ENCODE assay signal across 28 cellular contexts in genomic region chr6:89784838-89785237, GRCh38. TPM values are rescaled to one million over a fixed set of nuclear protein-coding genes. Genes with fewer than 3 reads are reported as not detected.
DNase-seq lines count a peak whose midpoint lies in the region; ATAC-seq, FAIRE-seq and TF ChIP-seq lines count a peak whose summit lies in the region.
"Had no signal": no experiment of that assay in that cellular context is flagged by ENCODE, and none has a peak within 500 bp of the region (broad histone marks: within the 10 kb centered on the region; RNA-seq: fewer than 3 reads in every experiment).

No MANE protein-coding gene starts in this region.

- H3K4me1 ChIP-seq in liver (ENCODE audit: control insufficient read depth in 4 of 4, insufficient read depth in 4 of 4, low read length in 3 of 4) (peaks cover 6 to 49% (median 25%) of the 10 kb centered on the region in 4 donors), HepG2 (ENCODE audit: insufficient read depth, low read length) (peaks cover 30% of the 10 kb centered on the region), GM23338 (ENCODE audit: insufficient read depth) (no peaks in the 10 kb centered on the region), right lobe of liver (peaks cover 0 to 60% (median 11%) of the 10 kb centered on the region in 4 donors), uterus (no peaks in the 10 kb centered on the region)
- H3K4me1 ChIP-seq: A549, BE2C, BLaER1 had no signal

- H3K9me3 Mint-ChIP-seq in GM23338 (peaks cover 4% of the 10 kb centered on the region; the same call in 1 of the 3 replicates), endothelial cell (ENCODE audit: unreplicated experiment) (no peaks in the 10 kb centered on the region)

- no peaks in the 10 kb centered on the region for H3K4me1 Mint-ChIP-seq in GM23338
- no peaks in the 10 kb centered on the region for H3K4me1 Mint-ChIP-seq in endothelial cell (ENCODE audit: unreplicated experiment)
- H3K4me1 Mint-ChIP-seq: CD14-positive monocyte; CD4-positive, alpha-beta memory T cell had no signal

- DNase-seq in HepG2 (ENCODE audit: low spot score) = no peak
- no peak for DNase-seq in GM23338 (ENCODE audit: low spot score)
- no peak for DNase-seq in endothelial cell (ENCODE audit: low spot score)
- DNase-seq in right lobe of liver = no peak
- no peak for DNase-seq in uterus
- no peak for DNase-seq in iPS-NIHi7 (ENCODE audit: extremely low spot score)
- DNase-seq: BE2C; C1 segment of cervical spinal cord; CD4-positive, alpha-beta memory T cell; CD4-positive, CD25-positive, alpha-beta regulatory T cell; CD8-positive, alpha-beta memory T cell; COR-L47; DMS 273 treated with DMSO at 0.1 percent for 48 hours; DMS153; DMS53; DMS79; DND-41; EL; GDM1 had no signal

- 44% methylated on average over 6 of the region's 6 CpGs for WGBS in liver
- 95% methylated on average over 6 of the region's 6 CpGs for WGBS in HepG2 (ENCODE audit: low lambda C conversion rate)
- 41% methylated on average over 6 of the region's 6 CpGs for WGBS in right lobe of liver (ENCODE audit: insufficient coverage, low coverage, low lambda C conversion rate, missing lambda C conversion rate)

- H3K9me3 ChIP-seq in liver (ENCODE audit: control insufficient read depth in 4 of 4, low read length in 3 of 4) = no peaks in the 10 kb centered on the region
- peaks cover 5% of the 10 kb centered on the region; the same call in 1 of the 2 replicates for H3K9me3 ChIP-seq in HepG2 (ENCODE audit: low read length)
- no peaks in the 10 kb centered on the region for H3K9me3 ChIP-seq in right lobe of liver
- H3K9me3 ChIP-seq in uterus = no peaks in the 10 kb centered on the region
- H3K9me3 ChIP-seq: A549, BE2C had no signal

- CTCF ChIA-PET in HepG2 (lab: Yijun Ruan, JAX; ENCODE audit: low intra/inter-chr PET ratio, low total read pairs) = no interaction called here

- FAIRE-seq in HepG2 (lab: Jason Lieb, UNC) = no peak
- FAIRE-seq: A549, GM12878, GM12892, GM18507 had no signal

- no peak for TF ChIP-seq POLR2A in HepG2 (IDR thresholded peaks at IDR 0.05; ENCODE audit: insufficient read depth in 1 of 2, low read depth in 2 of 2, low read length in 2 of 2)
- TF ChIP-seq POLR2A in right lobe of liver (IDR thresholded peaks at IDR 0.05) = no peak
- TF ChIP-seq POLR2A in uterus (IDR thresholded peaks at IDR 0.05) = no peak

- H3K36me3 ChIP-seq in liver (ENCODE audit: control insufficient read depth in 4 of 4, insufficient read depth in 3 of 4, low read depth in 1 of 4, low read length in 3 of 4) = peaks cover 0 to 9% (median 5%) of the 10 kb centered on the region in 4 donors
- H3K36me3 ChIP-seq in HepG2 (replicated peaks in 1 of 2; ENCODE audit: control insufficient read depth in 1 of 2, insufficient read depth in 2 of 2, low read length in 2 of 2) = peaks cover 12 to 60% of the 10 kb centered on the region in 2 experiments
- H3K36me3 ChIP-seq in GM23338 (ENCODE audit: insufficient read depth) = peaks cover 94% of the 10 kb centered on the region
- H3K36me3 ChIP-seq in right lobe of liver = peaks cover 0 to 12% (median 1%) of the 10 kb centered on the region in 4 donors
- H3K36me3 ChIP-seq in uterus = no peaks in the 10 kb centered on the region

- TF ChIP-seq RAD21 in liver (IDR thresholded peaks at IDR 0.05) (no peak), HepG2 (CRISPR knock-in tag; IDR thresholded peaks at IDR 0.05) (no peak)

- no peak overlapping the region for H3K4me3 ChIP-seq in liver (ENCODE audit: low read depth in 1 of 3, low read length in 3 of 3)
- no peak overlapping the region for H3K4me3 ChIP-seq in HepG2 (replicated peaks in 1 of 3; ENCODE audit: insufficient read depth in 1 of 3, low read depth in 2 of 3, low read length in 3 of 3)
- no peak overlapping the region for H3K4me3 ChIP-seq in GM23338
- no peak overlapping the region for H3K4me3 ChIP-seq in right lobe of liver
- no peak overlapping the region for H3K4me3 ChIP-seq in uterus
- H3K4me3 ChIP-seq: A549, BLaER1, GM12878 had no signal

- H3K36me3 Mint-ChIP-seq in GM23338 (ENCODE audit: low read depth) (peaks cover 94% of the 10 kb centered on the region), endothelial cell (ENCODE audit: low read depth, unreplicated experiment) (peaks cover 66% of the 10 kb centered on the region)

- H3K4me3 Mint-ChIP-seq in GM23338 = no peak overlapping the region
- no peak overlapping the region for H3K4me3 Mint-ChIP-seq in endothelial cell (ENCODE audit: unreplicated experiment)
- H3K4me3 Mint-ChIP-seq: CD14-positive monocyte; CD4-positive, alpha-beta memory T cell; CD4-positive, CD25-positive, alpha-beta regulatory T cell; CD8-positive, alpha-beta memory T cell had no signal

- H3K79me2 ChIP-seq in HepG2 (ENCODE audit: insufficient read depth, low read length) (no peaks in the 10 kb centered on the region), GM23338 (replicated peaks; ENCODE audit: insufficient read depth) (peaks cover 30% of the 10 kb centered on the region)

- H2AFZ ChIP-seq in HepG2 (ENCODE audit: low read length) = no peak overlapping the region
- no peak overlapping the region for H2AFZ ChIP-seq in GM23338

- H4K20me1 ChIP-seq in HepG2 (ENCODE audit: insufficient read depth, low read length) (no peaks in the 10 kb centered on the region), GM23338 (replicated peaks; ENCODE audit: insufficient read depth) (peaks cover 17% of the 10 kb centered on the region)
- H4K20me1 ChIP-seq: BLaER1 had no signal

- no peak overlapping the region for H3K4me2 ChIP-seq in HepG2 (ENCODE audit: low read depth, low read length)
- H3K4me2 ChIP-seq in GM23338 = no peak overlapping the region
- H3K4me2 ChIP-seq: A549, BLaER1 had no signal

- TF ChIP-seq EP300 in HepG2 (IDR thresholded peaks at IDR 0.05; ENCODE audit: low read depth in 2 of 2, low read length in 2 of 2) (no peak), HepG2 (CRISPR knock-in tag; IDR thresholded peaks at IDR 0.05; ENCODE audit: borderline replicate concordance) (no peak)

- no peaks in the 10 kb centered on the region for H3K9me2 ChIP-seq in GM23338 (ENCODE audit: insufficient read depth)

- intact Hi-C loops in HepG2 (cut with micrococcal nuclease; ENCODE audit: unreplicated experiment) (no loop called here), right lobe of liver (cut with DNase I) (no loop called here), uterus (cut with DNase I; ENCODE audit: low total_unique reads) (no loop called here)

- ATAC-seq in HepG2 (no peak), GM23338 (no peak), right lobe of liver (peak; percentile 26 to 51 (median 39)), HG03520 (IDR thresholded peaks at IDR 0.05; ENCODE audit: unreplicated experiment) (no peak)
- ATAC-seq: A549, GM12878 had no signal

- in situ Hi-C loops in HepG2 (cut with HindIII; ENCODE audit: extremely low pct_ligation_motif_present, low pct_unique_long_range_greater_than_20kb) = no loop called here

- no TSS peak for BruUV-seq in HepG2 (replicated peaks; lab: Mats Ljungman, UMichigan)

- POLR2A ChIA-PET in HepG2 (lab: Yijun Ruan, JAX) = no interaction called here

- no peaks in the 10 kb centered on the region for H3K27me3 Mint-ChIP-seq in GM23338 (ENCODE audit: insufficient read depth, low read depth, poor library complexity)
- no peaks in the 10 kb centered on the region for H3K27me3 Mint-ChIP-seq in endothelial cell (ENCODE audit: unreplicated experiment)
- H3K27me3 Mint-ChIP-seq: CD4-positive, alpha-beta memory T cell; CD4-positive, CD25-positive, alpha-beta regulatory T cell; CD8-positive, alpha-beta memory T cell had no signal

- no peaks in the 10 kb centered on the region for H3K27me3 ChIP-seq in liver (ENCODE audit: control insufficient read depth in 4 of 4, insufficient read depth in 4 of 4, low read length in 3 of 4)
- no peaks in the 10 kb centered on the region for H3K27me3 ChIP-seq in HepG2 (ENCODE audit: control insufficient read depth in 1 of 2, insufficient read depth in 2 of 2, low read length in 2 of 2)
- no peaks in the 10 kb centered on the region for H3K27me3 ChIP-seq in GM23338 (ENCODE audit: insufficient read depth)
- no peaks in the 10 kb centered on the region for H3K27me3 ChIP-seq in right lobe of liver
- H3K27me3 ChIP-seq in uterus = no peaks in the 10 kb centered on the region
- H3K27me3 ChIP-seq: BE2C, BLaER1 had no signal

- TF ChIP-seq CTCF in liver (IDR thresholded peaks at IDR 0.05; ENCODE audit: low read depth, low read length, missing input control) = no peak
- no peak for TF ChIP-seq CTCF in HepG2 (CRISPR knock-in tag; IDR thresholded peaks at IDR 0.05)
- TF ChIP-seq CTCF in GM23338 (conservative IDR thresholded peaks at IDR 0.05; ENCODE audit: low read depth in 2 of 2) = no peak
- no peak for TF ChIP-seq CTCF in endothelial cell (IDR thresholded peaks at IDR 0.05; ENCODE audit: unreplicated experiment)
- TF ChIP-seq CTCF in right lobe of liver (IDR thresholded peaks at IDR 0.05) = no peak
- no peak for TF ChIP-seq CTCF in uterus (IDR thresholded peaks at IDR 0.05)

- H3F3A ChIP-seq in GM23338 (replicated peaks; ENCODE audit: low read depth) = peaks cover 11% of the 10 kb centered on the region; the same call in 1 of the 2 replicates

- H3K9ac ChIP-seq in liver (ENCODE audit: low read depth in 1 of 2, low read length in 2 of 2) (no peak overlapping the region), HepG2 (ENCODE audit: insufficient read depth, low read depth, low read length) (no peak overlapping the region)
- H3K9ac ChIP-seq: BLaER1 had no signal

- H3K27ac ChIP-seq in liver (ENCODE audit: low read depth in 1 of 2, low read length in 2 of 2) = peak overlapping the region in 1 of 2 donors; percentile 26
- H3K27ac ChIP-seq in HepG2 (ENCODE audit: extremely low read length, insufficient read depth, low read length) = no peak overlapping the region
- H3K27ac ChIP-seq in GM23338 (ENCODE audit: low read depth) = peak overlapping the region; percentile 30; the same call in 1 of the 2 replicates
- peak overlapping the region in 2 of 3 donors; percentile 13 to 14 for H3K27ac ChIP-seq in right lobe of liver
- H3K27ac ChIP-seq in uterus = no peak overlapping the region
- H3K27ac ChIP-seq: 22Rv1, A549, BLaER1 had no signal

- no peak overlapping the region for H3K27ac Mint-ChIP-seq in GM23338
- peak overlapping the region; percentile 12 for H3K27ac Mint-ChIP-seq in endothelial cell (ENCODE audit: unreplicated experiment)
- H3K27ac Mint-ChIP-seq: CD14-positive monocyte; CD8-positive, alpha-beta memory T cell had no signal

RNA-seq across cellular contexts. Expression of gene MDN1, which starts 34.8 kb away (rescaled TPM):
- total RNA-seq in liver = 10 to 100 TPM; 29.6 to 48.9 TPM
- polyA plus RNA-seq in liver = 10 to 100 TPM in 1 of 2 donors, 1 to 10 TPM in 1; 5.4 to 16.0 TPM
- total RNA-seq in HepG2 (2016; rRNA removed; fragmentation: Illumina TruSeq; extraction: Trizol) = 52.9 and 91.7 TPM in 2 replicates
- 7.3 and 11.1 TPM in 2 replicates for total RNA-seq in HepG2 (2016; cell fraction: cytosol; rRNA removed; fragmentation: Illumina TruSeq; extraction: Trizol; ENCODE audit: low read depth)
- total RNA-seq in HepG2 (2016; cell fraction: insoluble cytoplasmic fraction; rRNA removed; fragmentation: Illumina TruSeq; extraction: Trizol) = 52.6 and 76.6 TPM in 2 replicates
- total RNA-seq in HepG2 (2016; cell fraction: membrane; rRNA removed; fragmentation: Illumina TruSeq; extraction: Trizol) = 17.5 and 20.1 TPM in 2 replicates
- 64.2 and 71.4 TPM in 2 replicates for total RNA-seq in HepG2 (2016; cell fraction: nucleus; rRNA removed; fragmentation: Illumina TruSeq; extraction: Trizol)
- 16.8 and 18.8 TPM in 2 replicates for polyA plus RNA-seq in HepG2 (2011; rRNA removed)
- 6.1 and 10.1 TPM in 2 replicates for polyA plus RNA-seq in HepG2 (2011; cell fraction: cytosol; rRNA removed)
- 35.8 and 40.6 TPM in 2 replicates for polyA plus RNA-seq in HepG2 (2011; cell fraction: nucleus; rRNA removed)
- 20.4 and 25.7 TPM in 2 replicates for polyA plus RNA-seq in HepG2 (2012)
- polyA plus RNA-seq in HepG2 (2016; cell fraction: cytosol; fragmentation: Illumina TruSeq; extraction: Trizol; ENCODE audit: low read depth) = 3.0 and 3.2 TPM in 2 replicates
- 40.6 and 44.1 TPM in 2 replicates for polyA plus RNA-seq in HepG2 (2016; cell fraction: insoluble cytoplasmic fraction; fragmentation: Illumina TruSeq; extraction: Trizol; ENCODE audit: low read depth)
- polyA plus RNA-seq in HepG2 (2016; cell fraction: membrane; fragmentation: Illumina TruSeq; extraction: Trizol; ENCODE audit: low read depth) = 6.7 and 7.0 TPM in 2 replicates
- 75.5 and 81.6 TPM in 2 replicates for polyA plus RNA-seq in HepG2 (2016; cell fraction: nucleus; fragmentation: Illumina TruSeq; extraction: Trizol; ENCODE audit: insufficient read depth, low read depth)
- polyA minus RNA-seq in HepG2 (2011; rRNA and poly(A)+ RNA removed; ENCODE audit: low replicate concordance) = 25.6 and 26.9 TPM in 2 replicates
- polyA minus RNA-seq in HepG2 (2011; cell fraction: cytosol; rRNA and poly(A)+ RNA removed) = 20.2 and 22.3 TPM in 2 replicates
- polyA minus RNA-seq in HepG2 (2011; cell fraction: nucleus; rRNA and poly(A)+ RNA removed) = 56.1 and 67.4 TPM in 2 replicates
- total RNA-seq in GM23338 (2014; rRNA removed; shearing (Covaris generic)) = 199 and 217 TPM in 2 replicates
- polyA plus RNA-seq in GM23338 (2016; fragmentation: Nextera tagmentation; extraction: Ambion mirVana) = 165 and 187 TPM in 2 replicates
- 70.0 TPM for total RNA-seq in endothelial cell (ENCODE audit: unreplicated experiment)
- 10 to 100 TPM; 13.8 to 49.6 (median 25.5) TPM for total RNA-seq in right lobe of liver
- 10 to 100 TPM in 3 of 4 donors, 1 to 10 TPM in 1; 7.1 to 46.5 (median 34.5) TPM for total RNA-seq in uterus

RNA-seq across cellular contexts. Expression of gene CASP8AP2, which starts 44.8 kb away (rescaled TPM):
- total RNA-seq in liver = 10 to 100 TPM in 1 of 2 donors, 1 to 10 TPM in 1; 7.3 to 12.2 TPM
- 1 to 10 TPM; 1.9 to 7.0 TPM for polyA plus RNA-seq in liver
- 13.5 and 26.0 TPM in 2 replicates for total RNA-seq in HepG2 (2016; rRNA removed; fragmentation: Illumina TruSeq; extraction: Trizol)
- total RNA-seq in HepG2 (2016; cell fraction: cytosol; rRNA removed; fragmentation: Illumina TruSeq; extraction: Trizol; ENCODE audit: low read depth) = 4.8 and 5.1 TPM in 2 replicates
- total RNA-seq in HepG2 (2016; cell fraction: insoluble cytoplasmic fraction; rRNA removed; fragmentation: Illumina TruSeq; extraction: Trizol) = 13.7 and 22.7 TPM in 2 replicates
- 6.1 and 7.4 TPM in 2 replicates for total RNA-seq in HepG2 (2016; cell fraction: membrane; rRNA removed; fragmentation: Illumina TruSeq; extraction: Trizol)
- total RNA-seq in HepG2 (2016; cell fraction: nucleus; rRNA removed; fragmentation: Illumina TruSeq; extraction: Trizol) = 19.0 and 20.0 TPM in 2 replicates
- 3.1 and 5.7 TPM in 2 replicates for polyA plus RNA-seq in HepG2 (2011; rRNA removed)
- polyA plus RNA-seq in HepG2 (2011; cell fraction: cytosol; rRNA removed) = 1.4 and 1.9 TPM in 2 replicates
- 4.2 and 4.4 TPM in 2 replicates for polyA plus RNA-seq in HepG2 (2011; cell fraction: nucleus; rRNA removed)
- polyA plus RNA-seq in HepG2 (2012) = 3.4 and 5.7 TPM in 2 replicates
- 0.18 and 0.38 TPM in 2 replicates for polyA plus RNA-seq in HepG2 (2016; cell fraction: cytosol; fragmentation: Illumina TruSeq; extraction: Trizol; ENCODE audit: low read depth)
- polyA plus RNA-seq in HepG2 (2016; cell fraction: insoluble cytoplasmic fraction; fragmentation: Illumina TruSeq; extraction: Trizol; ENCODE audit: low read depth) = 11.0 and 11.8 TPM in 2 replicates
- polyA plus RNA-seq in HepG2 (2016; cell fraction: membrane; fragmentation: Illumina TruSeq; extraction: Trizol; ENCODE audit: low read depth) = 0.56 and 0.65 TPM in 2 replicates
- polyA plus RNA-seq in HepG2 (2016; cell fraction: nucleus; fragmentation: Illumina TruSeq; extraction: Trizol; ENCODE audit: insufficient read depth, low read depth) = 16.5 and 20.5 TPM in 2 replicates
- 5.2 and 25.9 TPM in 2 replicates for polyA minus RNA-seq in HepG2 (2011; rRNA and poly(A)+ RNA removed; ENCODE audit: low replicate concordance)
- polyA minus RNA-seq in HepG2 (2011; cell fraction: cytosol; rRNA and poly(A)+ RNA removed) = 6.1 and 7.5 TPM in 2 replicates
- 19.0 and 20.3 TPM in 2 replicates for polyA minus RNA-seq in HepG2 (2011; cell fraction: nucleus; rRNA and poly(A)+ RNA removed)
- 22.8 and 31.3 TPM in 2 replicates for total RNA-seq in GM23338 (2014; rRNA removed; shearing (Covaris generic))
- polyA plus RNA-seq in GM23338 (2016; fragmentation: Nextera tagmentation; extraction: Ambion mirVana) = 51.7 and 75.5 TPM in 2 replicates
- 19.2 TPM for total RNA-seq in endothelial cell (ENCODE audit: unreplicated experiment)
- total RNA-seq in right lobe of liver = 1 to 10 TPM; 3.9 to 6.2 (median 5.0) TPM
- 10 to 100 TPM; 22.0 to 37.6 (median 29.6) TPM for total RNA-seq in uterus

Comparison
In these comparisons a context has a peak if more than half of its experiments do, and no peak if none do; other contexts are left out.
1. H3K27ac ChIP-seq: peak in GM23338 (single experiment) and right lobe of liver (2 of 3); none in HepG2 (single experiment) and uterus (0 of 2).
2. ATAC-seq: peak in right lobe of liver (4 of 4); none in HepG2 (single experiment), GM23338 (single experiment) and HG03520 (single experiment).